In genomic region chr15:30903497-30904187, GRCh38 we compare ENCODE assay signal across 8 cellular contexts. TPM values are rescaled to one million over a fixed set of nuclear protein-coding genes. Genes with fewer than 3 reads are reported as not detected.
DNase-seq lines count a peak whose midpoint lies in the region; TF ChIP-seq lines count a peak whose summit lies in the region.

Gene FAN1 (plus strand): TSS chr15:30903915. CDS start chr15:30904664, 749 bp downstream.

- in situ Hi-C loops in HAP-1 (cut with MboI; ENCODE audit: low sequenced_read_pairs) (no loop called here), astrocyte of the spinal cord (cut with HindIII; ENCODE audit: low sequenced_read_pairs) (no loop called here)

- DNase-seq in GM03348 (ENCODE audit: low spot score) = peak; percentile 94
- peak; percentile 70 to 91 for DNase-seq in HAP-1 (ENCODE audit: low spot score in 2 of 2)
- peak; percentile 81 for DNase-seq in NCI-H1092 (lab: John Stamatoyannopoulos, UW)
- DNase-seq in T-helper 22 cell (ENCODE audit: low read depth) = peak; percentile 53
- peak; percentile 87 for DNase-seq in astrocyte of the spinal cord (ENCODE audit: low read depth, low spot score)
- DNase-seq in hippocampal formation (lab: John Stamatoyannopoulos, UW) = peak; percentile 86 to 88
- DNase-seq in retinal pigment epithelial cell (ENCODE audit: low read depth) = peak; percentile 59
- no peak for DNase-seq in mesenteric fat pad (ENCODE audit: low spot score)

- no peak for TF ChIP-seq CTCF in astrocyte of the spinal cord (IDR thresholded peaks at IDR 0.05; ENCODE audit: low read depth, low read length)
- no peak for TF ChIP-seq CTCF in retinal pigment epithelial cell (conservative IDR thresholded peaks at IDR 0.05; ENCODE audit: low read depth, low read length)

- H3K36me3 ChIP-seq in HAP-1 (replicated peaks) = peaks cover 10% of the 10 kb centered on the region

- H3K4me1 ChIP-seq in HAP-1 = peaks cover 7% of the 10 kb centered on the region; the same call in 1 of the 2 replicates

- H3K27me3 ChIP-seq in HAP-1 (ENCODE audit: low read depth) = no peaks in the 10 kb centered on the region

- H3K4me3 ChIP-seq in HAP-1 (peak within 1 kb of the TSS; percentile 43), astrocyte of the spinal cord (ENCODE audit: low read depth, low read length) (peak within 1 kb of the TSS; percentile 69), retinal pigment epithelial cell (ENCODE audit: low read length) (peak within 1 kb of the TSS; percentile 79)

- no peaks in the 10 kb centered on the region; the same call in 1 of the 2 replicates for H3K9me3 ChIP-seq in HAP-1

RNA-seq across cellular contexts. Expression of gene FAN1, which starts in this region (rescaled TPM):
- total RNA-seq in mesenteric fat pad = 6.3 TPM
